Comparison of ENCODE assay signal across 8 cellular contexts in the genomic region with DNA sequence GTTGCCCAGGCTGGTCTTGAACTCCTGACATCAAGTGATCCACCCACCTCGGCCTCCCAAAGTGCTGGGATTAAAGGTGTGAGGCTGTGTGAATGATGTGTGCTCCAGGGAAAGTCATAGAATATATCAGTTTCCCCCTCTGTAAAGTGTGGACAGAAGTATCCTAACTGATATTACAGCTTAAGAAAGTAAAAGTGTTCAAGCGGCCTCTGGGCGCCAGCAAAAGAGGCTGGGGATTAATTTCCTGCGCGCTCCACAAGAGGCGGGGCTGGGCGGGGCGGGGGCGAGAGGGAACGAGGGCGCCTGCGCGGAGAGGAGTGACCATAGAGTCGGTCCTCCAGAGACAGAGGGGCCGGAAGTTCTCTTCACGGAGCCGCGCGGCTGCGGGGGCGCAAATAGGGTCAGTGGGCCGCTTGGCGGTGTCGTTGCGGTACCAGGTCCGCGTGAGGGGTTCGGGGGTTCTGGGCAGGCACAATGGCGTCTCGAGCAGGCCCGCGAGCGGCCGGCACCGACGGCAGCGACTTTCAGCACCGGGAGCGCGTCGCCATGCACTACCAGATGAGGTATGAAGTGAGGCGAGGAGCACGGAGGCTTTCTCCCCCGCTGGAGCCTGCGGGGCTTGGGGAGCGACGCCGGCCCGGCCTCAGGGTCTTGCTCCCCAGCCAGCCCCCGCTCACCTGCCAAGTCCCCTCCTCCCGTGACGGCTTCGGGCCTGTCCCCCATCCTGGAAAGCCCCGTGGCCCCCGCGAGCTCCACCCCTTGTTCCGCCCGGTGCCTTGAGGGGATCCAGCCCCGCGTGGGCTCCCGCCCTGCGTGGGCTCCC. TPM values are rescaled to one million over a fixed set of nuclear protein-coding genes. Genes with fewer than 3 reads are reported as not detected.
DNase-seq lines count a peak whose midpoint lies in the region; ATAC-seq and TF ChIP-seq lines count a peak whose summit lies in the region.

Gene JAGN1, plus strand, starts transcription at position 362 of the 823 bp plus-strand sequence. Its CDS starts 113 bp downstream, at position 475.

- peaks cover 34% of the 10 kb centered on the region for H3K4me1 Mint-ChIP-seq in activated CD4-positive, alpha-beta T cell treated with anti-CD3 and anti-CD28 coated beads for 36 hours
- H3K4me1 Mint-ChIP-seq in chondrocyte (ENCODE audit: low read depth) = peaks cover 37% of the 10 kb centered on the region

- TF ChIP-seq CTCF in AG09319 (IDR thresholded peaks at IDR 0.05; ENCODE audit: low read depth, low read length) = no peak
- TF ChIP-seq CTCF in chondrocyte (IDR thresholded peaks at IDR 0.05) = peak; percentile 15

- peak within 1 kb of the TSS; percentile 96 for H3K4me3 Mint-ChIP-seq in activated CD4-positive, alpha-beta T cell treated with anti-CD3 and anti-CD28 coated beads for 36 hours
- peak within 1 kb of the TSS; percentile 97 for H3K4me3 Mint-ChIP-seq in chondrocyte (ENCODE audit: unreplicated experiment)

- peak; percentile 87 for TF ChIP-seq POLR2A in GM18951 (IDR thresholded peaks at IDR 0.05; ENCODE audit: extremely low read depth, insufficient read depth, insufficient read length)

- peak; percentile 81 for ATAC-seq in HG03175 (IDR thresholded peaks at IDR 0.05; ENCODE audit: unreplicated experiment)
- peak; percentile 82 for ATAC-seq in activated CD4-positive, alpha-beta T cell treated with anti-CD3 and anti-CD28 coated beads for 36 hours

- H3K27me3 Mint-ChIP-seq in activated CD4-positive, alpha-beta T cell treated with anti-CD3 and anti-CD28 coated beads for 36 hours = no peaks in the 10 kb centered on the region
- no peaks in the 10 kb centered on the region for H3K27me3 Mint-ChIP-seq in chondrocyte (ENCODE audit: low read depth)

- H3K36me3 Mint-ChIP-seq in activated CD4-positive, alpha-beta T cell treated with anti-CD3 and anti-CD28 coated beads for 36 hours (ENCODE audit: low read depth) = peaks cover 37% of the 10 kb centered on the region
- H3K36me3 Mint-ChIP-seq in chondrocyte (ENCODE audit: low read depth) = peaks cover 11% of the 10 kb centered on the region

- POLR2A ChIA-PET in activated CD4-positive, alpha-beta T cell treated with anti-CD3 and anti-CD28 coated beads for 36 hours (lab: Charles Lee) = interaction anchor here (0.9 to 1.6 kb wide), 4 partner anchors 12 to 56 kb away, joined by 3 to 4 read pairs (median 4); partner anchors contain the start of genes CRELD1 and IL17RE

- peak within 1 kb of the TSS; percentile 98 for H3K27ac Mint-ChIP-seq in activated CD4-positive, alpha-beta T cell treated with anti-CD3 and anti-CD28 coated beads for 36 hours
- peak within 1 kb of the TSS; percentile 96 for H3K27ac Mint-ChIP-seq in chondrocyte (ENCODE audit: unreplicated experiment)

- CTCF ChIA-PET in activated CD4-positive, alpha-beta T cell treated with anti-CD3 and anti-CD28 coated beads for 36 hours (lab: Charles Lee) = interaction anchor here (0.6 to 1.8 kb wide), 13 partner anchors 10 to 251 kb away, joined by 3 to 7 read pairs (median 4); partner anchors contain the start of genes CIDEC, CRELD1, IL17RE and RPUSD3

- H3K9me3 Mint-ChIP-seq in activated CD4-positive, alpha-beta T cell treated with anti-CD3 and anti-CD28 coated beads for 36 hours (ENCODE audit: low read depth) = peaks cover 3% of the 10 kb centered on the region
- no peaks in the 10 kb centered on the region for H3K9me3 Mint-ChIP-seq in chondrocyte (ENCODE audit: low read depth)

- DNase-seq in AG09319 (ENCODE audit: extremely low read depth, low read depth) (peak; percentile 68), NCI-H510A treated with DMSO at 0.1 percent for 48 hours (lab: John Stamatoyannopoulos, UW) (peak; percentile 50), chondrocyte (ENCODE audit: low spot score) (peak; percentile 94), kidney glomerular epithelial cell (lab: John Stamatoyannopoulos, UW) (peak; percentile 62)
- peak; percentile 96 for DNase-seq in activated CD4-positive, alpha-beta T cell treated with anti-CD3 and anti-CD28 coated beads for 36 hours
- peak; percentile 92 for DNase-seq in stimulated activated CD4-positive, alpha-beta T cell treated with anti-CD3 and anti-CD28 coated beads, Interleukin-15, amount 100 ng/mL, for 24 hours

- intact Hi-C loops in activated CD4-positive, alpha-beta T cell treated with anti-CD3 and anti-CD28 coated beads for 36 hours (cut with DNase I, micrococcal nuclease) = loop anchor here (1.0 to 5.0 kb wide), 15 partner anchors 43 to 528 kb away; partner anchors contain the start of genes BRK1 (in 2 of the 2), CRELD1 (in 2 of the 2), RPUSD3 (in 2 of the 2) and TADA3 (in 2 of the 2)

- in situ Hi-C loops in GM18951 (cut with MboI; ENCODE audit: low sequenced_read_pairs, unreplicated experiment) = no loop called here

RNA-seq across cellular contexts. Expression of gene JAGN1, which starts in this region (rescaled TPM):
- total RNA-seq in activated CD4-positive, alpha-beta T cell treated with anti-CD3 and anti-CD28 coated beads for 36 hours = 10 to 100 TPM; 27.1 to 33.0 TPM
- 20.3 to 25.1 TPM (median 24.5 TPM) in 3 replicates for total RNA-seq in chondrocyte

Comparison
In these comparisons a context has a peak if more than half of its experiments do, and no peak if none do; other contexts are left out.
1. Peak in every context shown above with its lines: DNase-seq and ATAC-seq.